In genomic region chr17:1374426-1375177, GRCh38 we compare ENCODE assay signal across 1 cellular context.
TF ChIP-seq lines count a peak whose summit lies in the region.

No MANE protein-coding gene starts in this region.

TF ChIP-seq in IMR-90, 13 proteins besides CTCF, POLR2A, EP300 and RAD21:
- TF ChIP-seq SMC3 (IDR thresholded peaks at IDR 0.05; ENCODE audit: low read depth, low read length) (no peak), FOS (IDR thresholded peaks at IDR 0.05; ENCODE audit: low read depth, low read length) (no peak), MXI1 (IDR thresholded peaks at IDR 0.05; ENCODE audit: borderline replicate concordance, low read depth, low read length) (no peak), NFE2L2 (IDR thresholded peaks at IDR 0.05; ENCODE audit: low read depth, low read length) (no peak), MAZ (IDR thresholded peaks at IDR 0.05; ENCODE audit: borderline replicate concordance, low read depth, low read length) (no peak), MAFK (IDR thresholded peaks at IDR 0.05; ENCODE audit: low read depth, low read length) (no peak), RFX5 (IDR thresholded peaks at IDR 0.05; ENCODE audit: low read depth, low read length) (no peak), CHD1 (IDR thresholded peaks at IDR 0.05; ENCODE audit: low read depth, low read length) (no peak), USF2 (IDR thresholded peaks at IDR 0.05; ENCODE audit: low read depth, low read length) (no peak), BHLHE40 (IDR thresholded peaks at IDR 0.05; ENCODE audit: low read depth, low read length) (no peak), RCOR1 (IDR thresholded peaks at IDR 0.05; ENCODE audit: insufficient replicate concordance, low read length) (no peak)
- TF ChIP-seq, protein P1, sequence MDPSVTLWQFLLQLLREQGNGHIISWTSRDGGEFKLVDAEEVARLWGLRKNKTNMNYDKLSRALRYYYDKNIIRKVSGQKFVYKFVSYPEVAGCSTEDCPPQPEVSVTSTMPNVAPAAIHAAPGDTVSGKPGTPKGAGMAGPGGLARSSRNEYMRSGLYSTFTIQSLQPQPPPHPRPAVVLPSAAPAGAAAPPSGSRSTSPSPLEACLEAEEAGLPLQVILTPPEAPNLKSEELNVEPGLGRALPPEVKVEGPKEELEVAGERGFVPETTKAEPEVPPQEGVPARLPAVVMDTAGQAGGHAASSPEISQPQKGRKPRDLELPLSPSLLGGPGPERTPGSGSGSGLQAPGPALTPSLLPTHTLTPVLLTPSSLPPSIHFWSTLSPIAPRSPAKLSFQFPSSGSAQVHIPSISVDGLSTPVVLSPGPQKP (IDR thresholded peaks at IDR 0.05; ENCODE audit: borderline replicate concordance, low read depth, low read length): no peak
